In genomic region chr11:59865031-59865430, GRCh38 we compare ENCODE assay signal across 23 cellular contexts. TPM values are rescaled to one million over a fixed set of nuclear protein-coding genes. Genes with fewer than 3 reads are reported as not detected.
A peak's percentile ranks its signal among the peaks of the same experiment; 100 is the strongest.
DNase-seq lines count a peak whose midpoint lies in the region; ATAC-seq and TF ChIP-seq lines count a peak whose summit lies in the region.
"Had no signal": no experiment of that assay in that cellular context is flagged by ENCODE, and none has a peak within 500 bp of the region (broad histone marks: within the 10 kb centered on the region; RNA-seq: fewer than 3 reads in every experiment).

No MANE protein-coding gene starts in this region.

- in situ Hi-C loops in astrocyte of the cerebellum (cut with HindIII; ENCODE audit: low sequenced_read_pairs) = no loop called here

- TF ChIP-seq CTCF in astrocyte of the cerebellum (IDR thresholded peaks at IDR 0.05; ENCODE audit: low read depth, low read length, missing control alignments) (no peak), smooth muscle cell (IDR thresholded peaks at IDR 0.05; ENCODE audit: borderline replicate concordance, insufficient read depth, poor library complexity, severe bottlenecking) (no peak)

- H3K23ac ChIP-seq in mesendoderm (ENCODE audit: low read length) = no peak overlapping the region

- H3K4me2 ChIP-seq in smooth muscle cell = no peak overlapping the region
- no peak overlapping the region for H3K4me2 ChIP-seq in mesendoderm (ENCODE audit: low read length)
- H3K4me2 ChIP-seq: neural progenitor cell had no signal

- H4K8ac ChIP-seq in mesendoderm (ENCODE audit: low read depth, low read length) = no peak overlapping the region

- ATAC-seq in activated CD4-positive, alpha-beta T cell treated with anti-CD3 and anti-CD28 coated beads for 36 hours = peak; percentile 57
- no peak for ATAC-seq in HG02938 (IDR thresholded peaks at IDR 0.05; ENCODE audit: unreplicated experiment)
- ATAC-seq: gastrocnemius medialis, T-cell, WTC11 had no signal

- no peak overlapping the region for H2AK5ac ChIP-seq in mesendoderm (ENCODE audit: low read length)

- no peak overlapping the region for H2BK15ac ChIP-seq in mesendoderm (replicated peaks; ENCODE audit: low read depth)

- H4K20me1 ChIP-seq in smooth muscle cell (ENCODE audit: low read depth) = no peaks in the 10 kb centered on the region

- H3K36me3 Mint-ChIP-seq in activated CD4-positive, alpha-beta T cell treated with anti-CD3 and anti-CD28 coated beads for 36 hours (ENCODE audit: low read depth) = no peaks in the 10 kb centered on the region
- H3K36me3 Mint-ChIP-seq: CD14-positive monocyte, mesothelial cell of epicardium, neural progenitor cell, T-cell, type B pancreatic cell had no signal

- peaks cover 2% of the 10 kb centered on the region for H3K4me1 Mint-ChIP-seq in activated CD4-positive, alpha-beta T cell treated with anti-CD3 and anti-CD28 coated beads for 36 hours
- H3K4me1 Mint-ChIP-seq: activated naive CD4-positive, alpha-beta T cell treated with anti-CD3 and anti-CD28 coated beads, Interleukin-2, amount 10 ng/mL, durations not matched to agents 7 days and 5 days; mesothelial cell of epicardium; neural progenitor cell; T-cell; WTC11 had no signal

- no peak overlapping the region for H3K27ac Mint-ChIP-seq in activated CD4-positive, alpha-beta T cell treated with anti-CD3 and anti-CD28 coated beads for 36 hours
- H3K27ac Mint-ChIP-seq: activated naive CD4-positive, alpha-beta T cell treated with anti-CD3 and anti-CD28 coated beads, Interleukin-2, amount 10 ng/mL, durations not matched to agents 7 days and 5 days; CD14-positive monocyte; mesothelial cell of epicardium; neural progenitor cell; T-cell; type B pancreatic cell; WTC11 had no signal

- no peaks in the 10 kb centered on the region for H3K79me1 ChIP-seq in mesendoderm (ENCODE audit: low read length)

- H2BK120ac ChIP-seq in mesendoderm (ENCODE audit: low read depth, low read length) = no peak overlapping the region

- no peak overlapping the region for H3K4me3 Mint-ChIP-seq in activated CD4-positive, alpha-beta T cell treated with anti-CD3 and anti-CD28 coated beads for 36 hours
- H3K4me3 Mint-ChIP-seq: activated naive CD4-positive, alpha-beta T cell treated with anti-CD3 and anti-CD28 coated beads, Interleukin-2, amount 10 ng/mL, durations not matched to agents 7 days and 5 days; CD14-positive monocyte; mesothelial cell of epicardium; neural progenitor cell; T-cell; type B pancreatic cell; WTC11 had no signal

- peaks cover 4% of the 10 kb centered on the region for H3K9me3 Mint-ChIP-seq in activated CD4-positive, alpha-beta T cell treated with anti-CD3 and anti-CD28 coated beads for 36 hours (ENCODE audit: low read depth)
- H3K9me3 Mint-ChIP-seq: activated naive CD4-positive, alpha-beta T cell treated with anti-CD3 and anti-CD28 coated beads, Interleukin-2, amount 10 ng/mL, durations not matched to agents 7 days and 5 days; type B pancreatic cell had no signal

- H4K5ac ChIP-seq in mesendoderm (ENCODE audit: low read length) = no peak overlapping the region

- H2AFZ ChIP-seq in smooth muscle cell (ENCODE audit: low read depth) = no peak overlapping the region
- H2AFZ ChIP-seq: neural progenitor cell had no signal

- H3F3A ChIP-seq in smooth muscle cell (ENCODE audit: low read depth) = no peaks in the 10 kb centered on the region

- DNase-seq in activated CD4-positive, alpha-beta T cell treated with anti-CD3 and anti-CD28 coated beads for 36 hours = no peak
- DNase-seq in activated CD4-positive, alpha-beta T cell treated with anti-CD3 and anti-CD28 coated beads for 1 hour = no peak
- DNase-seq in astrocyte of the cerebellum (ENCODE audit: low read depth) (peak; percentile 9), foreskin melanocyte (peak; percentile 90), smooth muscle cell (lab: John Stamatoyannopoulos, UW; ENCODE audit: unreplicated experiment) (no peak), NCI-H69 (lab: John Stamatoyannopoulos, UW) (no peak), mesendoderm (no peak)
- DNase-seq: activated naive CD4-positive, alpha-beta T cell treated with anti-CD3 and anti-CD28 coated beads, Interleukin-2, amount 10 ng/mL, durations not matched to agents 7 days and 5 days; effector CD4-positive, alpha-beta T cell; gastrocnemius medialis; H7; IMR-90; NCI-H82; RPMI8226; stimulated activated CD4-positive, alpha-beta T cell treated with anti-CD3 and anti-CD28 coated beads, Interleukin-4, amount 100 ng/mL, for 4 hours; T-cell had no signal

- H3K79me2 ChIP-seq in smooth muscle cell (ENCODE audit: low read depth) (no peaks in the 10 kb centered on the region), mesendoderm (ENCODE audit: control insufficient read depth, insufficient read depth, low read length) (no peaks in the 10 kb centered on the region)

- H3K27me3 ChIP-seq in smooth muscle cell (ENCODE audit: low read depth) (no peaks in the 10 kb centered on the region), mesendoderm (ENCODE audit: insufficient read depth, low read length, poor library complexity) (no peaks in the 10 kb centered on the region)
- H3K27me3 ChIP-seq: gastrocnemius medialis, neural progenitor cell had no signal

- intact Hi-C loops in activated CD4-positive, alpha-beta T cell treated with anti-CD3 and anti-CD28 coated beads for 36 hours (cut with DNase I, micrococcal nuclease) = loop anchor here in 1 of 2 experiments (5.0 kb wide), 1 partner anchor 52 kb away; no protein-coding TSS in a partner anchor

- CTCF ChIA-PET in activated CD4-positive, alpha-beta T cell treated with anti-CD3 and anti-CD28 coated beads for 36 hours (lab: Charles Lee) = interaction anchor here (0.7 to 1.5 kb wide), 5 partner anchors 10 to 116 kb away, joined by 3 to 4 read pairs (median 3); partner anchors contain the start of gene MRPL16

- no peak overlapping the region for H3K56ac ChIP-seq in mesendoderm (ENCODE audit: low read length)

- peaks cover 15% of the 10 kb centered on the region for H3K27me3 Mint-ChIP-seq in activated CD4-positive, alpha-beta T cell treated with anti-CD3 and anti-CD28 coated beads for 36 hours
- H3K27me3 Mint-ChIP-seq: type B pancreatic cell had no signal

- no peaks in the 10 kb centered on the region for H3K9me3 ChIP-seq in smooth muscle cell (replicated peaks; ENCODE audit: low read depth)
- H3K9me3 ChIP-seq: gastrocnemius medialis had no signal

- no peaks in the 10 kb centered on the region for H3K36me3 ChIP-seq in smooth muscle cell (ENCODE audit: low read depth)
- no peaks in the 10 kb centered on the region for H3K36me3 ChIP-seq in mesendoderm (ENCODE audit: control insufficient read depth, insufficient read depth, low read length)
- H3K36me3 ChIP-seq: gastrocnemius medialis, neural progenitor cell had no signal

- no peak overlapping the region for H3K9ac ChIP-seq in smooth muscle cell (ENCODE audit: low read depth)
- H3K9ac ChIP-seq in mesendoderm (ENCODE audit: low read length) = no peak overlapping the region
- H3K9ac ChIP-seq: neural progenitor cell had no signal

- WGBS in smooth muscle cell (ENCODE audit: low lambda C conversion rate) = 84% methylated on average over 1 of the region's 1 CpG
- WGBS in mesendoderm (ENCODE audit: extremely low coverage, insufficient coverage, low lambda C conversion rate) = no CpG with 5 or more reads among the region's 1 CpG

- no peak overlapping the region for H3K18ac ChIP-seq in mesendoderm (ENCODE audit: low read length)

- H3K4me1 ChIP-seq in smooth muscle cell (ENCODE audit: low read depth) (no peaks in the 10 kb centered on the region), mesendoderm (ENCODE audit: control insufficient read depth, low read depth, low read length) (no peaks in the 10 kb centered on the region)
- H3K4me1 ChIP-seq: gastrocnemius medialis, neural progenitor cell had no signal

- POLR2A ChIA-PET in activated CD4-positive, alpha-beta T cell treated with anti-CD3 and anti-CD28 coated beads for 36 hours (lab: Charles Lee) = no interaction called here

- H3K4ac ChIP-seq in mesendoderm (ENCODE audit: low read depth, low read length) = no peak overlapping the region

- no peak overlapping the region for H3K4me3 ChIP-seq in astrocyte of the cerebellum (ENCODE audit: low read depth, low read length)
- no peak overlapping the region for H3K4me3 ChIP-seq in smooth muscle cell
- no peak overlapping the region for H3K4me3 ChIP-seq in mesendoderm (ENCODE audit: low read length)
- H3K4me3 ChIP-seq: gastrocnemius medialis, neural progenitor cell had no signal

- H3K27ac ChIP-seq in smooth muscle cell (ENCODE audit: low read depth) (peak overlapping the region; percentile 56), mesendoderm (ENCODE audit: low read depth, low read length) (no peak overlapping the region)
- H3K27ac ChIP-seq: gastrocnemius medialis, neural progenitor cell had no signal

- H2BK5ac ChIP-seq in mesendoderm (ENCODE audit: low read length) = no peak overlapping the region

RNA-seq across cellular contexts. Expression of gene TCN1, which starts 1.3 kb away (rescaled TPM):
- not detected for total RNA-seq in activated CD4-positive, alpha-beta T cell treated with anti-CD3 and anti-CD28 coated beads for 36 hours
- 4.3 and 11.1 TPM in 2 replicates for total RNA-seq in smooth muscle cell
- polyA plus RNA-seq in smooth muscle cell = not detected in 2 replicates
- polyA plus RNA-seq in mesendoderm (2013, experiment 1 of 2) = not detected
- not detected for polyA plus RNA-seq in mesendoderm (2013, experiment 2 of 2)
- total RNA-seq: cardiac septum, gastrocnemius medialis, H7, IMR-90, mesothelial cell of epicardium, T-cell, WTC11 had no signal
- polyA plus RNA-seq: CD14-positive monocyte, IMR-90 had no signal

RNA-seq across cellular contexts. Expression of gene OOSP3, which starts 13.6 kb away (rescaled TPM):
- not detected for total RNA-seq in activated CD4-positive, alpha-beta T cell treated with anti-CD3 and anti-CD28 coated beads for 36 hours
- total RNA-seq in smooth muscle cell = not detected in 2 replicates
- not detected in 2 replicates for polyA plus RNA-seq in smooth muscle cell
- 0.15 TPM for polyA plus RNA-seq in mesendoderm (2013, experiment 1 of 2)
- 0.13 TPM for polyA plus RNA-seq in mesendoderm (2013, experiment 2 of 2)
- total RNA-seq: cardiac septum, gastrocnemius medialis, H7, IMR-90, mesothelial cell of epicardium, T-cell, WTC11 had no signal
- polyA plus RNA-seq: CD14-positive monocyte, IMR-90 had no signal

RNA-seq across cellular contexts. Expression of gene CBLIF, which starts 19.7 kb away (rescaled TPM):
- not detected for total RNA-seq in activated CD4-positive, alpha-beta T cell treated with anti-CD3 and anti-CD28 coated beads for 36 hours
- not detected in 2 replicates for total RNA-seq in smooth muscle cell
- not detected in 2 replicates for polyA plus RNA-seq in smooth muscle cell
- polyA plus RNA-seq in mesendoderm (2013, experiment 1 of 2) = not detected
- polyA plus RNA-seq in mesendoderm (2013, experiment 2 of 2) = not detected
- total RNA-seq: cardiac septum, gastrocnemius medialis, H7, IMR-90, mesothelial cell of epicardium, T-cell, WTC11 had no signal
- polyA plus RNA-seq: CD14-positive monocyte, IMR-90 had no signal

RNA-seq across cellular contexts. Expression of gene MRPL16, which starts 54.5 kb away (rescaled TPM):
- 10 to 100 TPM; 77.9 to 82.6 TPM for total RNA-seq in activated CD4-positive, alpha-beta T cell treated with anti-CD3 and anti-CD28 coated beads for 36 hours
- 23.7 and 32.9 TPM in 2 replicates for total RNA-seq in smooth muscle cell
- 45.7 and 48.9 TPM in 2 replicates for polyA plus RNA-seq in smooth muscle cell
- polyA plus RNA-seq in mesendoderm (2013, experiment 1 of 2) = 107 TPM
- 107 TPM for polyA plus RNA-seq in mesendoderm (2013, experiment 2 of 2)

Comparison
In these comparisons a context has a peak if more than half of its experiments do, and no peak if none do; other contexts are left out.
1. DNase-seq: peak in astrocyte of the cerebellum (single experiment) and foreskin melanocyte (single experiment); none in activated CD4-positive, alpha-beta T cell treated with anti-CD3 and anti-CD28 coated beads for 36 hours (single experiment), activated CD4-positive, alpha-beta T cell treated with anti-CD3 and anti-CD28 coated beads for 1 hour (single experiment), smooth muscle cell (single experiment), NCI-H69 (single experiment) and mesendoderm (single experiment).